8 cellular contexts compared by ENCODE assay signal in genomic region chr3:137121704-137122314, GRCh38.
DNase-seq lines count a peak whose midpoint lies in the region; ATAC-seq and TF ChIP-seq lines count a peak whose summit lies in the region.

No MANE protein-coding gene starts in this region.

- DNase-seq in COLO829 (ENCODE audit: low spot score), result peak; percentile 40
- DNase-seq in RPMI7951 (ENCODE audit: low read depth), result peak; percentile 43
- peak; percentile 13 for DNase-seq in fibroblast of gingiva (ENCODE audit: low read depth)
- DNase-seq in retina, result peak; percentile 42
- DNase-seq in NCI-H774 (lab: John Stamatoyannopoulos, UW), result no peak
- no peak for DNase-seq in lower leg skin (ENCODE audit: low spot score in 2 of 2)

- intact Hi-C loops in lower leg skin (cut with DNase I; ENCODE audit: low total_unique reads), result no loop called here

- 34 to 43% methylated on average over 3 of the region's 3 CpGs for WGBS in lower leg skin, 2 donors

- peak; percentile 79 for ATAC-seq in GM18519 (IDR thresholded peaks at IDR 0.05; ENCODE audit: low FRiP score, unreplicated experiment)
- ATAC-seq in HG03520 (IDR thresholded peaks at IDR 0.05; ENCODE audit: unreplicated experiment), result peak; percentile 87

- no peak for TF ChIP-seq CTCF in lower leg skin (IDR thresholded peaks at IDR 0.05)

- no peak overlapping the region for H3K4me3 ChIP-seq in lower leg skin (ENCODE audit: low read depth, poor library complexity, severe bottlenecking)

- TF ChIP-seq POLR2A in lower leg skin (IDR thresholded peaks at IDR 0.05), result no peak

Comparison
In these comparisons a context has a peak if more than half of its experiments do, and no peak if none do; other contexts are left out.
1. DNase-seq: peak in COLO829 (single experiment), RPMI7951 (single experiment), fibroblast of gingiva (single experiment) and retina (single experiment); none in NCI-H774 (single experiment) and lower leg skin (0 of 2).